Comparison of ENCODE assay signal across 8 cellular contexts in genomic region chr2:218286570-218287459, GRCh38. TPM values are rescaled to one million over a fixed set of nuclear protein-coding genes. Genes with fewer than 3 reads are reported as not detected.
DNase-seq lines count a peak whose midpoint lies in the region; ATAC-seq and TF ChIP-seq lines count a peak whose summit lies in the region.

No MANE protein-coding gene starts in this region.

- peak overlapping the region; percentile 95 for H3K27ac ChIP-seq in CD4-positive, alpha-beta T cell (ENCODE audit: low read depth, low read length)
- H3K27ac ChIP-seq in urinary bladder (ENCODE audit: low read depth): peak overlapping the region; percentile 94

- peak; percentile 58 for ATAC-seq in CD4-positive, alpha-beta T cell (ENCODE audit: poor library complexity)
- ATAC-seq in left cardiac atrium: peak; percentile 79 to 87

- peaks cover 46% of the 10 kb centered on the region for H3K36me3 Mint-ChIP-seq in CD4-positive, alpha-beta T cell (ENCODE audit: low read depth)

- intact Hi-C loops in CD4-positive, alpha-beta T cell (cut with DNase I, micrococcal nuclease): loop anchor here in 1 of 2 experiments (10.0 kb wide), 1 partner anchor 358 kb away; no protein-coding TSS in a partner anchor
- intact Hi-C loops in left cardiac atrium (cut with DNase I): no loop called here

- H3K36me3 ChIP-seq in urinary bladder (ENCODE audit: insufficient read depth): no peaks in the 10 kb centered on the region

- DNase-seq in CD4-positive, alpha-beta T cell: peak; percentile 49 to 82 (median 65)
- DNase-seq in GM20000 (ENCODE audit: low spot score): peak; percentile 89
- DNase-seq in HS-27A (ENCODE audit: low read depth): peak; percentile 75
- peak; percentile 92 for DNase-seq in SW480 (ENCODE audit: low spot score)
- DNase-seq in amniotic epithelial cell (ENCODE audit: low read depth): peak; percentile 99
- peak; percentile 94 for DNase-seq in left cardiac atrium
- DNase-seq in pulmonary artery endothelial cell (ENCODE audit: low read depth, low spot score): peak; percentile 87

- H3K4me1 Mint-ChIP-seq in CD4-positive, alpha-beta T cell (ENCODE audit: low read depth): peaks cover 94% of the 10 kb centered on the region

- H3K9me3 ChIP-seq in CD4-positive, alpha-beta T cell (ENCODE audit: control insufficient read depth, low read length): no peaks in the 10 kb centered on the region

- no peak for TF ChIP-seq CTCF in CD4-positive, alpha-beta T cell (IDR thresholded peaks at IDR 0.05)
- TF ChIP-seq CTCF in GM20000 (IDR thresholded peaks at IDR 0.05; ENCODE audit: extremely low read depth, missing control alignments): no peak

- peak overlapping the region; percentile 91 for H3K4me3 Mint-ChIP-seq in CD4-positive, alpha-beta T cell

- CTCF ChIA-PET in CD4-positive, alpha-beta T cell (lab: Charles Lee): interaction anchor here (0.6 to 3.2 kb wide), 6 partner anchors 12 to 110 kb away, joined by 3 to 32 read pairs (median 7); partner anchors contain the start of genes AAMP and PNKD

- POLR2A ChIA-PET in CD4-positive, alpha-beta T cell (lab: Charles Lee): interaction anchor here (0.6 to 11.6 kb wide), 24 partner anchors 9 to 1101 kb away, joined by 3 to 221 read pairs (median 4); partner anchors contain the start of genes AAMP, ARPC2, BCS1L and CATIP

- H3K4me3 ChIP-seq in urinary bladder (ENCODE audit: low read depth, low read length): peak overlapping the region; percentile 36

- H3K27me3 ChIP-seq in CD4-positive, alpha-beta T cell (ENCODE audit: control insufficient read depth, insufficient read depth, low read length): no peaks in the 10 kb centered on the region

- peaks cover 11% of the 10 kb centered on the region for H3K4me1 ChIP-seq in urinary bladder (ENCODE audit: insufficient read depth)

- H3K27me3 Mint-ChIP-seq in CD4-positive, alpha-beta T cell: no peaks in the 10 kb centered on the region

- no peaks in the 10 kb centered on the region for H3K9me3 Mint-ChIP-seq in CD4-positive, alpha-beta T cell

- H3K27ac Mint-ChIP-seq in CD4-positive, alpha-beta T cell: peak overlapping the region; percentile 99

- WGBS in urinary bladder: 2% methylated on average over 11 of the region's 11 CpGs

RNA-seq across cellular contexts. Expression of gene TMBIM1, which starts 5.5 kb away (rescaled TPM):
- 100 to 1,000 TPM in 1 of 2 experiments, 10 to 100 TPM in 1; 99.2 to 102 TPM for total RNA-seq in CD4-positive, alpha-beta T cell
- 100 to 1,000 TPM; 156 to 166 TPM for total RNA-seq in left cardiac atrium
- total RNA-seq in pulmonary artery endothelial cell: 128 and 169 TPM in 2 replicates
- total RNA-seq in urinary bladder: 127 TPM
- polyA plus RNA-seq in urinary bladder: 180 TPM

RNA-seq across cellular contexts. Expression of gene PNKD, which starts 16.5 kb away (rescaled TPM):
- total RNA-seq in CD4-positive, alpha-beta T cell: 10 to 100 TPM in 1 of 2 experiments, 1 to 10 TPM in 1; 9.2 to 10.6 TPM
- 10 to 100 TPM; 62.4 to 68.5 TPM for total RNA-seq in left cardiac atrium
- total RNA-seq in pulmonary artery endothelial cell: 18.0 and 20.1 TPM in 2 replicates
- total RNA-seq in urinary bladder: 24.6 TPM
- polyA plus RNA-seq in urinary bladder: 92.7 TPM

RNA-seq across cellular contexts. Expression of gene AAMP, which starts 16.9 kb away (rescaled TPM):
- total RNA-seq in CD4-positive, alpha-beta T cell: 10 to 100 TPM; 40.2 to 42.5 TPM
- total RNA-seq in left cardiac atrium (10 to 100 TPM; 49.0 to 52.5 TPM), pulmonary artery endothelial cell (162 and 199 TPM in 2 replicates), urinary bladder (75.9 TPM)
- polyA plus RNA-seq in urinary bladder: 139 TPM

RNA-seq across cellular contexts. Expression of gene GPBAR1, which starts 26.0 kb away (rescaled TPM):
- total RNA-seq in CD4-positive, alpha-beta T cell: 1 to 10 TPM; 1.6 to 1.8 TPM
- total RNA-seq in left cardiac atrium (1 to 10 TPM; 5.7 to 6.6 TPM), pulmonary artery endothelial cell (0.07 TPM in 2 replicates), urinary bladder (1.6 TPM)
- 19.3 TPM for polyA plus RNA-seq in urinary bladder

Comparison
In these comparisons a context has a peak if more than half of its experiments do, and no peak if none do; other contexts are left out.
1. Peak in every context shown above with its lines: DNase-seq, ATAC-seq, H3K4me3 ChIP-seq and H3K27ac ChIP-seq.